17 cellular contexts compared by ENCODE assay signal in genomic region chr6:161128230-161128629, GRCh38.
DNase-seq lines count a peak whose midpoint lies in the region; ATAC-seq and TF ChIP-seq lines count a peak whose summit lies in the region.
"Had no signal": no experiment of that assay in that cellular context is flagged by ENCODE, and none has a peak within 500 bp of the region (broad histone marks: within the 10 kb centered on the region; RNA-seq: fewer than 3 reads in every experiment).

No MANE protein-coding gene starts in this region.

- H3K27me3 ChIP-seq in effector memory CD4-positive, alpha-beta T cell (replicated peaks; ENCODE audit: control insufficient read depth, insufficient read depth, low read length, poor library complexity, severe bottlenecking) = no peaks in the 10 kb centered on the region
- H3K27me3 ChIP-seq in thyroid gland = no peaks in the 10 kb centered on the region
- H3K27me3 ChIP-seq: neutrophil, tibial artery had no signal

- intact Hi-C loops in thyroid gland (cut with DNase I) = no loop called here

- peaks cover 21% of the 10 kb centered on the region for H3K36me3 ChIP-seq in effector memory CD4-positive, alpha-beta T cell (ENCODE audit: control insufficient read depth, insufficient read depth, low read length)
- H3K36me3 ChIP-seq in thyroid gland = no peaks in the 10 kb centered on the region

- no peak for TF ChIP-seq CTCF in thyroid gland (IDR thresholded peaks at IDR 0.05)

- no peaks in the 10 kb centered on the region for H3K27me3 Mint-ChIP-seq in activated CD4-positive, alpha-beta memory T cell treated with anti-CD3 and anti-CD28 coated beads, Interleukin-2, amount 10 ng/mL, durations not matched to agents 7 days and 5 days
- H3K27me3 Mint-ChIP-seq in stimulated activated naive CD8-positive, alpha-beta T cell treated with anti-CD3 and anti-CD28 coated beads, Interleukin-15, amount 100 ng/mL, for 72 hours = no peaks in the 10 kb centered on the region
- H3K27me3 Mint-ChIP-seq: stimulated activated naive B cell treated with anti-CD40 and anti-IgM and Interleukin-4, amounts not matched to agents 10 μg/mL and 1 μg/mL and 100 μg/mL, for 72 hours had no signal

- H3K27ac ChIP-seq in effector memory CD4-positive, alpha-beta T cell (ENCODE audit: insufficient read depth, low read length, poor library complexity, severe bottlenecking) = peak overlapping the region; percentile 22
- H3K27ac ChIP-seq in thyroid gland = no peak overlapping the region
- H3K27ac ChIP-seq: lower lobe of right lung, neutrophil, tibial artery had no signal

- no peak for DNase-seq in activated naive CD4-positive, alpha-beta T cell treated with anti-CD3 and anti-CD28 coated beads, Interleukin-2, amount 50 U/mL, for 72 hours (ENCODE audit: low spot score in 2 of 2)
- DNase-seq in activated naive CD4-positive, alpha-beta T cell treated with Interleukin-2 at 50 U/mL for 16 hours = no peak
- no peak for DNase-seq in activated CD4-positive, alpha-beta memory T cell treated with anti-CD3 and anti-CD28 coated beads, Interleukin-2, amount 10 ng/mL, durations not matched to agents 7 days and 5 days
- no peak for DNase-seq in effector memory CD4-positive, alpha-beta T cell
- DNase-seq in stimulated activated naive CD8-positive, alpha-beta T cell treated with anti-CD3 and anti-CD28 coated beads, Interleukin-15, amount 100 ng/mL, for 72 hours = no peak
- DNase-seq in thyroid gland = no peak
- no peak for DNase-seq in NCI-H2029 (lab: John Stamatoyannopoulos, UW)
- DNase-seq in NCI-H1092 treated with DMSO at 0.1 percent for 48 hours (lab: John Stamatoyannopoulos, UW) = no peak
- DNase-seq: activated CD4-positive, CD25-positive, alpha-beta regulatory T cell; lower lobe of right lung; NCI-H2107; NCI-H524 treated with DMSO at 0.1 percent for 48 hours; small intestine; stimulated activated naive B cell treated with anti-CD40 and anti-IgM and Interleukin-4, amounts not matched to agents 10 μg/mL and 1 μg/mL and 100 μg/mL, for 72 hours; tibial artery had no signal

- peaks cover 14 to 24% of the 10 kb centered on the region in 2 donors for H3K9me3 Mint-ChIP-seq in activated naive CD4-positive, alpha-beta T cell treated with anti-CD3 and anti-CD28 coated beads, Interleukin-2, amount 50 U/mL, for 72 hours
- H3K9me3 Mint-ChIP-seq in activated CD4-positive, alpha-beta memory T cell treated with anti-CD3 and anti-CD28 coated beads, Interleukin-2, amount 10 ng/mL, durations not matched to agents 7 days and 5 days = peaks cover 17% of the 10 kb centered on the region
- peaks cover 18 to 22% of the 10 kb centered on the region in 2 donors for H3K9me3 Mint-ChIP-seq in stimulated activated naive CD8-positive, alpha-beta T cell treated with anti-CD3 and anti-CD28 coated beads, Interleukin-15, amount 100 ng/mL, for 72 hours

- CTCF ChIA-PET in activated CD4-positive, alpha-beta memory T cell treated with anti-CD3 and anti-CD28 coated beads, Interleukin-2, amount 10 ng/mL, durations not matched to agents 7 days and 5 days (lab: Charles Lee) = interaction anchor here (0.9 to 1.0 kb wide), 2 partner anchors 243 to 246 kb away, joined by 3 read pairs; no protein-coding TSS in a partner anchor

- no peak overlapping the region for H3K4me3 ChIP-seq in effector memory CD4-positive, alpha-beta T cell (ENCODE audit: insufficient read depth, low read depth, low read length, poor library complexity, severe bottlenecking)
- no peak overlapping the region for H3K4me3 ChIP-seq in thyroid gland (replicated peaks in 1 of 3)
- H3K4me3 ChIP-seq: lower lobe of right lung, tibial artery had no signal

- ATAC-seq in activated naive CD4-positive, alpha-beta T cell treated with anti-CD3 and anti-CD28 coated beads, Interleukin-2, amount 50 U/mL, for 72 hours = peak; percentile 53 to 66
- peak; percentile 64 for ATAC-seq in stimulated activated naive CD8-positive, alpha-beta T cell treated with anti-CD3 and anti-CD28 coated beads, Interleukin-15, amount 100 ng/mL, for 72 hours
- ATAC-seq: lower lobe of right lung; SK-N-SH treated with all-trans-retinoic acid at 6 μM for 48 hours; stimulated activated naive B cell treated with anti-CD40 and anti-IgM and Interleukin-4, amounts not matched to agents 10 μg/mL and 1 μg/mL and 100 μg/mL, for 72 hours had no signal

- H3K4me1 ChIP-seq in effector memory CD4-positive, alpha-beta T cell (ENCODE audit: control insufficient read depth, insufficient read depth, low read length, poor library complexity, severe bottlenecking) = no peaks in the 10 kb centered on the region
- no peaks in the 10 kb centered on the region for H3K4me1 ChIP-seq in thyroid gland
- H3K4me1 ChIP-seq: lower lobe of right lung, tibial artery had no signal

- H3K4me3 Mint-ChIP-seq in activated CD4-positive, alpha-beta memory T cell treated with anti-CD3 and anti-CD28 coated beads, Interleukin-2, amount 10 ng/mL, durations not matched to agents 7 days and 5 days = no peak overlapping the region
- peak overlapping the region in 1 of 2 donors; percentile 12 for H3K4me3 Mint-ChIP-seq in stimulated activated naive CD8-positive, alpha-beta T cell treated with anti-CD3 and anti-CD28 coated beads, Interleukin-15, amount 100 ng/mL, for 72 hours
- H3K4me3 Mint-ChIP-seq: stimulated activated naive B cell treated with anti-CD40 and anti-IgM and Interleukin-4, amounts not matched to agents 10 μg/mL and 1 μg/mL and 100 μg/mL, for 72 hours had no signal

- 94 to 100% methylated on average over 2 of the region's 2 CpGs for WGBS in thyroid gland, 2 donors

- POLR2A ChIA-PET in activated CD4-positive, alpha-beta memory T cell treated with anti-CD3 and anti-CD28 coated beads, Interleukin-2, amount 10 ng/mL, durations not matched to agents 7 days and 5 days (lab: Charles Lee) = interaction anchor here (0.6 to 1.2 kb wide), 3 partner anchors 12 to 16 kb away, joined by 3 to 4 read pairs (median 4); no protein-coding TSS in a partner anchor

- H3K9me3 ChIP-seq in effector memory CD4-positive, alpha-beta T cell (ENCODE audit: control insufficient read depth, low read length) = no peaks in the 10 kb centered on the region
- H3K9me3 ChIP-seq in thyroid gland = no peaks in the 10 kb centered on the region
- H3K9me3 ChIP-seq: neutrophil had no signal

- TF ChIP-seq POLR2A in thyroid gland (IDR thresholded peaks at IDR 0.05) = no peak

- peak overlapping the region; percentile 63 to 91 for H3K27ac Mint-ChIP-seq in activated naive CD4-positive, alpha-beta T cell treated with anti-CD3 and anti-CD28 coated beads, Interleukin-2, amount 50 U/mL, for 72 hours
- peak overlapping the region; percentile 37 for H3K27ac Mint-ChIP-seq in activated CD4-positive, alpha-beta memory T cell treated with anti-CD3 and anti-CD28 coated beads, Interleukin-2, amount 10 ng/mL, durations not matched to agents 7 days and 5 days
- H3K27ac Mint-ChIP-seq in stimulated activated naive CD8-positive, alpha-beta T cell treated with anti-CD3 and anti-CD28 coated beads, Interleukin-15, amount 100 ng/mL, for 72 hours = peak overlapping the region in 1 of 2 donors; percentile 82
- H3K27ac Mint-ChIP-seq: stimulated activated naive B cell treated with anti-CD40 and anti-IgM and Interleukin-4, amounts not matched to agents 10 μg/mL and 1 μg/mL and 100 μg/mL, for 72 hours had no signal

- peaks cover 34 to 48% of the 10 kb centered on the region in 2 donors for H3K36me3 Mint-ChIP-seq in activated naive CD4-positive, alpha-beta T cell treated with anti-CD3 and anti-CD28 coated beads, Interleukin-2, amount 50 U/mL, for 72 hours
- peaks cover 72% of the 10 kb centered on the region for H3K36me3 Mint-ChIP-seq in activated CD4-positive, alpha-beta memory T cell treated with anti-CD3 and anti-CD28 coated beads, Interleukin-2, amount 10 ng/mL, durations not matched to agents 7 days and 5 days (ENCODE audit: low read depth)

- H3K4me1 Mint-ChIP-seq in activated CD4-positive, alpha-beta memory T cell treated with anti-CD3 and anti-CD28 coated beads, Interleukin-2, amount 10 ng/mL, durations not matched to agents 7 days and 5 days = peaks cover 16% of the 10 kb centered on the region
- H3K4me1 Mint-ChIP-seq in stimulated activated naive CD8-positive, alpha-beta T cell treated with anti-CD3 and anti-CD28 coated beads, Interleukin-15, amount 100 ng/mL, for 72 hours = peaks cover 30% of the 10 kb centered on the region
